Comparison of ENCODE assay signal across 1 cellular context in the genomic region with DNA sequence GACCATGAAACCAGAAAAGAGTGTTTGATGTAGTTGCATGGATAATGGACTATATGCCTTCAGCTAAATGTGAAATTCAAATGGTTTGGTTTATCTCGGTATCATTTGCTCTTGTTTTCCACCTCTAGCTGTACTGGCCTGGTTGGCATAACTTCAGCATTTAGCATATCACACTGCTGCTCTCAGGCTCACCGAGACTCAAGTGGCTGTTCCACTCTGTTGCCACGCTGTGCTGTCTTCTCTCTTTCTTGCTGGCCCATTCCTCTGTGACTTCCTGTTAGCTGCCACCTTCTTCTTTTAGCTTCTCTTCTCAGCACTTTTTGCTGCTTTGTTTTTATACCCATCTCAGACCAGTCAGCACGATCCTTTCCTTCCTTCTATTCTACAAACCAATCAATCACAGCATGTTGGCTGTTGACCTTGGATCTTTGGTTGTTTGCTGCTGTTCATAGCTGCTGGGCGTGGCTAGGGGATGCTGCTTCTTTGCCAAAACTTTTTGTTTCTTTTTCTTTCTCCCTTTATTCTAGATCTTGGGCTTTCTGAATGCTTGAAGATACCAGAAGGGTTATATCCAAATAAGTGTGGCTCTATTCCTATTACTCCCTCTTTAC.
TF ChIP-seq lines count a peak whose summit lies in the region.

No MANE protein-coding gene starts in this region.

TF ChIP-seq in HepG2, 621 proteins besides CTCF, POLR2A, EP300 and RAD21 (continued from another document):
- TF ChIP-seq HNRNPH1 (optimal IDR thresholded peaks at IDR 0.05; ENCODE audit: low read depth, low read length): no peak
- TF ChIP-seq AKAP8 (CRISPR knock-in tag; IDR thresholded peaks at IDR 0.05): no peak
- TF ChIP-seq, protein P1, sequence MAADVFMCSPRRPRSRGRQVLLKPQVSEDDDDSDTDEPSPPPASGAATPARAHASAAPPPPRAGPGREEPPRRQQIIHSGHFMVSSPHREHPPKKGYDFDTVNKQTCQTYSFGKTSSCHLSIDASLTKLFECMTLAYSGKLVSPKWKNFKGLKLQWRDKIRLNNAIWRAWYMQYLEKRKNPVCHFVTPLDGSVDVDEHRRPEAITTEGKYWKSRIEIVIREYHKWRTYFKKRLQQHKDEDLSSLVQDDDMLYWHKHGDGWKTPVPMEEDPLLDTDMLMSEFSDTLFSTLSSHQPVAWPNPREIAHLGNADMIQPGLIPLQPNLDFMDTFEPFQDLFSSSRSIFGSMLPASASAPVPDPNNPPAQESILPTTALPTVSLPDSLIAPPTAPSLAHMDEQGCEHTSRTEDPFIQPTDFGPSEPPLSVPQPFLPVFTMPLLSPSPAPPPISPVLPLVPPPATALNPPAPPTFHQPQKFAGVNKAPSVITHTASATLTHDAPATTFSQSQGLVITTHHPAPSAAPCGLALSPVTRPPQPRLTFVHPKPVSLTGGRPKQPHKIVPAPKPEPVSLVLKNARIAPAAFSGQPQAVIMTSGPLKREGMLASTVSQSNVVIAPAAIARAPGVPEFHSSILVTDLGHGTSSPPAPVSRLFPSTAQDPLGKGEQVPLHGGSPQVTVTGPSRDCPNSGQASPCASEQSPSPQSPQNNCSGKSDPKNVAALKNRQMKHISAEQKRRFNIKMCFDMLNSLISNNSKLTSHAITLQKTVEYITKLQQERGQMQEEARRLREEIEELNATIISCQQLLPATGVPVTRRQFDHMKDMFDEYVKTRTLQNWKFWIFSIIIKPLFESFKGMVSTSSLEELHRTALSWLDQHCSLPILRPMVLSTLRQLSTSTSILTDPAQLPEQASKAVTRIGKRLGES (CRISPR knock-in tag; IDR thresholded peaks at IDR 0.05; ENCODE audit: borderline replicate concordance): no peak
- TF ChIP-seq ZNF510 (CRISPR knock-in tag; IDR thresholded peaks at IDR 0.05; ENCODE audit: low read depth): no peak
- no peak for TF ChIP-seq PHF21A (CRISPR knock-in tag; IDR thresholded peaks at IDR 0.05)
- TF ChIP-seq ZNF557 (CRISPR knock-in tag; IDR thresholded peaks at IDR 0.05): no peak
- no peak for TF ChIP-seq YEATS4 (CRISPR knock-in tag; IDR thresholded peaks at IDR 0.05; ENCODE audit: borderline replicate concordance)
- no peak for TF ChIP-seq RARA (CRISPR knock-in tag; IDR thresholded peaks at IDR 0.05)
- TF ChIP-seq, protein P2, sequence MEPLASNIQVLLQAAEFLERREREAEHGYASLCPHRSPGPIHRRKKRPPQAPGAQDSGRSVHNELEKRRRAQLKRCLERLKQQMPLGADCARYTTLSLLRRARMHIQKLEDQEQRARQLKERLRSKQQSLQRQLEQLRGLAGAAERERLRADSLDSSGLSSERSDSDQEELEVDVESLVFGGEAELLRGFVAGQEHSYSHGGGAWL (CRISPR knock-in tag; IDR thresholded peaks at IDR 0.05): no peak
- no peak for TF ChIP-seq ETV6 (CRISPR knock-in tag; conservative IDR thresholded peaks at IDR 0.05)
- no peak for TF ChIP-seq ZNF354B (CRISPR knock-in tag; IDR thresholded peaks at IDR 0.05)
- TF ChIP-seq ZNF224 (CRISPR knock-in tag; IDR thresholded peaks at IDR 0.05): no peak
- no peak for TF ChIP-seq ELF4 (CRISPR knock-in tag; IDR thresholded peaks at IDR 0.05; ENCODE audit: borderline replicate concordance)
- TF ChIP-seq, protein P3, sequence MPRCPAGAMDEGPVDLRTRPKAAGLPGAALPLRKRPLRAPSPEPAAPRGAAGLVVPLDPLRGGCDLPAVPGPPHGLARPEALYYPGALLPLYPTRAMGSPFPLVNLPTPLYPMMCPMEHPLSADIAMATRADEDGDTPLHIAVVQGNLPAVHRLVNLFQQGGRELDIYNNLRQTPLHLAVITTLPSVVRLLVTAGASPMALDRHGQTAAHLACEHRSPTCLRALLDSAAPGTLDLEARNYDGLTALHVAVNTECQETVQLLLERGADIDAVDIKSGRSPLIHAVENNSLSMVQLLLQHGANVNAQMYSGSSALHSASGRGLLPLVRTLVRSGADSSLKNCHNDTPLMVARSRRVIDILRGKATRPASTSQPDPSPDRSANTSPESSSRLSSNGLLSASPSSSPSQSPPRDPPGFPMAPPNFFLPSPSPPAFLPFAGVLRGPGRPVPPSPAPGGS (CRISPR knock-in tag; IDR thresholded peaks at IDR 0.05): no peak
- TF ChIP-seq ZNF674 (CRISPR knock-in tag; IDR thresholded peaks at IDR 0.05; ENCODE audit: low read depth): no peak
- no peak for TF ChIP-seq SOX13 (IDR thresholded peaks at IDR 0.05)
- no peak for TF ChIP-seq SOX13 (CRISPR knock-in tag; conservative IDR thresholded peaks at IDR 0.05 in 1 of 2, IDR thresholded peaks at IDR 0.05 in 1 of 2)
- no peak for TF ChIP-seq ZNF790 (CRISPR knock-in tag; IDR thresholded peaks at IDR 0.05; ENCODE audit: borderline replicate concordance)
TF ChIP-seq in HepG2: peak in this region for 0.
